Comparison of ENCODE assay signal across 1 cellular context in the genomic region with DNA sequence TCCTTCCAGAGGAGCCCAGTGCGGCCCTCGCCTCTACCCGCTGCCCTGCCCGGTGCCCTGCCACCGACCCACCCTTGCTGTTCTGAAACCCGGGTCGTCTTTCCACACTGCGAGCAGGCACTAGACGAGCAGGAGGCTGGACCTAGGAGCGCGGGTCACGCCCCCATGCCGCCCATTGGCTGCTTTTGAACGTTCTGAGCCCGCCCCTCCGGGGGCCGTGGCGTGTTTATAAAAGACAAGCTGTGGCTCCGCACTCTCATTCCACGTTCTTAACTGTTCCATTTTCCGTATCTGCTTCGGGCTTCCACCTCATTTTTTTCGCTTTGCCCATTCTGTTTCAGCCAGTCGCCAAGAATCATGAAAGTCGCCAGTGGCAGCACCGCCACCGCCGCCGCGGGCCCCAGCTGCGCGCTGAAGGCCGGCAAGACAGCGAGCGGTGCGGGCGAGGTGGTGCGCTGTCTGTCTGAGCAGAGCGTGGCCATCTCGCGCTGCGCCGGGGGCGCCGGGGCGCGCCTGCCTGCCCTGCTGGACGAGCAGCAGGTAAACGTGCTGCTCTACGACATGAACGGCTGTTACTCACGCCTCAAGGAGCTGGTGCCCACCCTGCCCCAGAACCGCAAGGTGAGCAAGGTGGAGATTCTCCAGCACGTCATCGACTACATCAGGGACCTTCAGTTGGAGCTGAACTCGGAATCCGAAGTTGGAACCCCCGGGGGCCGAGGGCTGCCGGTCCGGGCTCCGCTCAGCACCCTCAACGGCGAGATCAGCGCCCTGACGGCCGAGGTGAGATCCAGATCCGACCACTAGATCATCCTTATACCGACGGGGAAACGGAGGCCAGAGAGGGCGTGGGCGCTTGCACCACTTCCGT.
A peak's percentile ranks its signal among the peaks of the same experiment; 100 is the strongest.
TF ChIP-seq lines count a peak whose summit lies in the region.

A gene with protein sequence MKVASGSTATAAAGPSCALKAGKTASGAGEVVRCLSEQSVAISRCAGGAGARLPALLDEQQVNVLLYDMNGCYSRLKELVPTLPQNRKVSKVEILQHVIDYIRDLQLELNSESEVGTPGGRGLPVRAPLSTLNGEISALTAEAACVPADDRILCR (plus strand): TSS at position 259 of the 871 bp plus-strand sequence. CDS start 99 bp downstream, at position 358.

TF ChIP-seq in A549, 52 proteins besides CTCF, POLR2A, EP300 and RAD21 (continued from another document):
- TF ChIP-seq, protein P1, sequence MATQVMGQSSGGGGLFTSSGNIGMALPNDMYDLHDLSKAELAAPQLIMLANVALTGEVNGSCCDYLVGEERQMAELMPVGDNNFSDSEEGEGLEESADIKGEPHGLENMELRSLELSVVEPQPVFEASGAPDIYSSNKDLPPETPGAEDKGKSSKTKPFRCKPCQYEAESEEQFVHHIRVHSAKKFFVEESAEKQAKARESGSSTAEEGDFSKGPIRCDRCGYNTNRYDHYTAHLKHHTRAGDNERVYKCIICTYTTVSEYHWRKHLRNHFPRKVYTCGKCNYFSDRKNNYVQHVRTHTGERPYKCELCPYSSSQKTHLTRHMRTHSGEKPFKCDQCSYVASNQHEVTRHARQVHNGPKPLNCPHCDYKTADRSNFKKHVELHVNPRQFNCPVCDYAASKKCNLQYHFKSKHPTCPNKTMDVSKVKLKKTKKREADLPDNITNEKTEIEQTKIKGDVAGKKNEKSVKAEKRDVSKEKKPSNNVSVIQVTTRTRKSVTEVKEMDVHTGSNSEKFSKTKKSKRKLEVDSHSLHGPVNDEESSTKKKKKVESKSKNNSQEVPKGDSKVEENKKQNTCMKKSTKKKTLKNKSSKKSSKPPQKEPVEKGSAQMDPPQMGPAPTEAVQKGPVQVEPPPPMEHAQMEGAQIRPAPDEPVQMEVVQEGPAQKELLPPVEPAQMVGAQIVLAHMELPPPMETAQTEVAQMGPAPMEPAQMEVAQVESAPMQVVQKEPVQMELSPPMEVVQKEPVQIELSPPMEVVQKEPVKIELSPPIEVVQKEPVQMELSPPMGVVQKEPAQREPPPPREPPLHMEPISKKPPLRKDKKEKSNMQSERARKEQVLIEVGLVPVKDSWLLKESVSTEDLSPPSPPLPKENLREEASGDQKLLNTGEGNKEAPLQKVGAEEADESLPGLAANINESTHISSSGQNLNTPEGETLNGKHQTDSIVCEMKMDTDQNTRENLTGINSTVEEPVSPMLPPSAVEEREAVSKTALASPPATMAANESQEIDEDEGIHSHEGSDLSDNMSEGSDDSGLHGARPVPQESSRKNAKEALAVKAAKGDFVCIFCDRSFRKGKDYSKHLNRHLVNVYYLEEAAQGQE (IDR thresholded peaks at IDR 0.05): peak; percentile 60
- TF ChIP-seq CHD4 (IDR thresholded peaks at IDR 0.05; ENCODE audit: borderline replicate concordance): no peak
- TF ChIP-seq PHF8 (IDR thresholded peaks at IDR 0.05; ENCODE audit: borderline replicate concordance, low read depth): peak; percentile 92
- no peak; the same call in 1 of the 2 replicates for TF ChIP-seq TP53 (CRISPR knock-in tag; IDR thresholded peaks at IDR 0.05)
- TF ChIP-seq HOXB13 (CRISPR knock-in tag; IDR thresholded peaks at IDR 0.05; ENCODE audit: low read depth): 0 out of 2 replicates have a peak, but pooled peaks have one; percentile 25
- peak; percentile 68; the same call in 1 of the 2 replicates for TF ChIP-seq MAZ (IDR thresholded peaks at IDR 0.05; ENCODE audit: borderline replicate concordance, low read depth, low read length)
- TF ChIP-seq, protein P2, sequence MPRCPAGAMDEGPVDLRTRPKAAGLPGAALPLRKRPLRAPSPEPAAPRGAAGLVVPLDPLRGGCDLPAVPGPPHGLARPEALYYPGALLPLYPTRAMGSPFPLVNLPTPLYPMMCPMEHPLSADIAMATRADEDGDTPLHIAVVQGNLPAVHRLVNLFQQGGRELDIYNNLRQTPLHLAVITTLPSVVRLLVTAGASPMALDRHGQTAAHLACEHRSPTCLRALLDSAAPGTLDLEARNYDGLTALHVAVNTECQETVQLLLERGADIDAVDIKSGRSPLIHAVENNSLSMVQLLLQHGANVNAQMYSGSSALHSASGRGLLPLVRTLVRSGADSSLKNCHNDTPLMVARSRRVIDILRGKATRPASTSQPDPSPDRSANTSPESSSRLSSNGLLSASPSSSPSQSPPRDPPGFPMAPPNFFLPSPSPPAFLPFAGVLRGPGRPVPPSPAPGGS (IDR thresholded peaks at IDR 0.05): peak; percentile 100
- TF ChIP-seq, protein P3, sequence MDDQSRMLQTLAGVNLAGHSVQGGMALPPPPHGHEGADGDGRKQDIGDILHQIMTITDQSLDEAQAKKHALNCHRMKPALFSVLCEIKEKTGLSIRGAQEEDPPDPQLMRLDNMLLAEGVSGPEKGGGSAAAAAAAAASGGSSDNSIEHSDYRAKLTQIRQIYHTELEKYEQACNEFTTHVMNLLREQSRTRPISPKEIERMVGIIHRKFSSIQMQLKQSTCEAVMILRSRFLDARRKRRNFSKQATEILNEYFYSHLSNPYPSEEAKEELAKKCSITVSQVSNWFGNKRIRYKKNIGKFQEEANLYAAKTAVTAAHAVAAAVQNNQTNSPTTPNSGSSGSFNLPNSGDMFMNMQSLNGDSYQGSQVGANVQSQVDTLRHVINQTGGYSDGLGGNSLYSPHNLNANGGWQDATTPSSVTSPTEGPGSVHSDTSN (IDR thresholded peaks at IDR 0.05): peak; percentile 56; the same call in 1 of the 2 replicates
- TF ChIP-seq CHD2 (IDR thresholded peaks at IDR 0.05; ENCODE audit: low read length, partially characterized antibody): peak; percentile 4
- TF ChIP-seq E2F6 (IDR thresholded peaks at IDR 0.05; ENCODE audit: borderline replicate concordance, low read depth): 0 out of 2 replicates have a peak, but pooled peaks have one; percentile 6
- TF ChIP-seq FOSB (CRISPR knock-in tag; IDR thresholded peaks at IDR 0.05): 0 out of 2 replicates have a peak, but pooled peaks have one; percentile 9
